ENCODE assay signal across 8 cellular contexts in genomic region chr5:10283927-10284635, GRCh38. TPM values are rescaled to one million over a fixed set of nuclear protein-coding genes. Genes with fewer than 3 reads are reported as not detected.
DNase-seq lines count a peak whose midpoint lies in the region; ATAC-seq and TF ChIP-seq lines count a peak whose summit lies in the region.

No MANE protein-coding gene starts in this region.

- H3K27ac ChIP-seq in mammary epithelial cell (ENCODE audit: insufficient read depth, low read depth, low read length), result no peak overlapping the region

- no peaks in the 10 kb centered on the region for H3K36me3 ChIP-seq in mammary epithelial cell (ENCODE audit: insufficient read depth, low read length)

- no peaks in the 10 kb centered on the region for H3K27me3 ChIP-seq in mammary epithelial cell (ENCODE audit: insufficient read depth, low read length)

- H3K36me3 Mint-ChIP-seq in activated B cell treated with CpG ODN at 0.5 μM for 24 hours (ENCODE audit: low read depth), result no peaks in the 10 kb centered on the region

- peaks cover 2% of the 10 kb centered on the region for H3K27me3 Mint-ChIP-seq in activated B cell treated with CpG ODN at 0.5 μM for 24 hours

- H3K9ac ChIP-seq in mammary epithelial cell (ENCODE audit: insufficient read depth, low read length), result no peak overlapping the region

- H4K20me1 ChIP-seq in mammary epithelial cell (ENCODE audit: insufficient read depth, low read length), result no peaks in the 10 kb centered on the region

- no peaks in the 10 kb centered on the region for H3K9me3 ChIP-seq in mammary epithelial cell (replicated peaks; ENCODE audit: insufficient read depth, low read length)

- intact Hi-C loops in activated B cell treated with CpG ODN at 0.5 μM for 24 hours (cut with micrococcal nuclease) (loop anchor here (1.0 kb wide), 5 partner anchors 69 to 344 kb away; partner anchors contain the start of gene MARCHF6), mammary epithelial cell (cut with micrococcal nuclease) (loop anchor here (1.0 kb wide), 3 partner anchors 69 to 140 kb away; partner anchors contain the start of gene MARCHF6)

- no peaks in the 10 kb centered on the region for H3K79me2 ChIP-seq in mammary epithelial cell (ENCODE audit: insufficient read depth, low read length)

- H3K4me1 ChIP-seq in mammary epithelial cell (ENCODE audit: insufficient read depth, low read length), result peaks cover 6% of the 10 kb centered on the region

- dilution Hi-C loops in mammary epithelial cell (cut with HindIII; ENCODE audit: low sequenced_read_pairs), result no loop called here

- peak; percentile 95 for ATAC-seq in GM19035 (IDR thresholded peaks at IDR 0.05; ENCODE audit: unreplicated experiment)
- ATAC-seq in HG03139 (IDR thresholded peaks at IDR 0.05; ENCODE audit: unreplicated experiment), result peak; percentile 94
- peak; percentile 99 for ATAC-seq in activated B cell treated with CpG ODN at 0.5 μM for 24 hours (ENCODE audit: low read depth)

- no peaks in the 10 kb centered on the region for H3K9me3 Mint-ChIP-seq in activated B cell treated with CpG ODN at 0.5 μM for 24 hours

- peak overlapping the region; percentile 51 for H2AFZ ChIP-seq in mammary epithelial cell (ENCODE audit: low read depth, low read length)

- no peak overlapping the region for H3K4me3 ChIP-seq in mammary epithelial cell (replicated peaks in 1 of 3; ENCODE audit: insufficient read depth in 1 of 3, low read depth in 2 of 3, low read length in 3 of 3)

- H3K4me1 Mint-ChIP-seq in activated B cell treated with CpG ODN at 0.5 μM for 24 hours, result peaks cover 13% of the 10 kb centered on the region

- TF ChIP-seq CTCF in activated B cell treated with CpG ODN at 0.5 μM for 24 hours (IDR thresholded peaks at IDR 0.05) (peak; percentile 92), mammary epithelial cell (conservative IDR thresholded peaks at IDR 0.05 in 1 of 2, IDR thresholded peaks at IDR 0.05 in 1 of 2; ENCODE audit: extremely low read depth in 1 of 2, insufficient read depth in 1 of 2, low read depth in 1 of 2, low read length in 2 of 2) (peak; percentile 85 to 98)

- CTCF ChIA-PET in activated B cell treated with CpG ODN at 0.5 μM for 24 hours (lab: Charles Lee) (interaction anchor here (0.7 to 2.6 kb wide), 20 partner anchors 19 to 1740 kb away, joined by 3 to 40 read pairs (median 4); partner anchors contain the start of genes ATPSCKMT, CCT5 and MARCHF6), mammary epithelial cell (lab: Charles Lee; ENCODE audit: low non-redundant PET) (interaction anchor here (0.5 to 1.4 kb wide), 5 partner anchors 59 to 112 kb away, joined by 3 to 16 read pairs (median 3); no protein-coding TSS in a partner anchor)

- in situ Hi-C loops in mammary epithelial cell (cut with MboI; ENCODE audit: low sequenced_read_pairs in 2 of 2), result loop anchor here in 1 of 2 donors (5.0 kb wide), 1 partner anchor 88 kb away; no protein-coding TSS in a partner anchor

- no peak overlapping the region for H3K4me2 ChIP-seq in mammary epithelial cell (ENCODE audit: insufficient read depth, low read depth, low read length)

- H3K27ac Mint-ChIP-seq in activated B cell treated with CpG ODN at 0.5 μM for 24 hours, result no peak overlapping the region

- H3K4me3 Mint-ChIP-seq in activated B cell treated with CpG ODN at 0.5 μM for 24 hours, result no peak overlapping the region

- POLR2A ChIA-PET in activated B cell treated with CpG ODN at 0.5 μM for 24 hours (lab: Charles Lee), result interaction anchor here (0.6 to 0.9 kb wide), 2 partner anchors 69 to 80 kb away, joined by 3 to 8 read pairs; partner anchors contain the start of gene MARCHF6

- 21% methylated on average over 17 of the region's 17 CpGs for WGBS in mammary epithelial cell (ENCODE audit: low coverage, missing lambda C conversion rate)

- DNase-seq in Ammon's horn (ENCODE audit: low spot score) (peak; percentile 92), NCI-H2196 treated with DMSO at 0.1 percent for 48 hours (lab: John Stamatoyannopoulos, UW; ENCODE audit: unreplicated experiment) (peak; percentile 91), activated B cell treated with CpG ODN at 0.5 μM for 24 hours (peak; percentile 73), mammary epithelial cell (peak; percentile 59), kidney glomerular epithelial cell (lab: John Stamatoyannopoulos, UW) (peak; percentile 50)
- DNase-seq in stimulated activated CD4-positive, alpha-beta T cell treated with anti-CD3 and anti-CD28 coated beads, Interleukin-2, amount 100 ng/mL, for 24 hours, result peak; percentile 86 to 89

- BruUV-seq in mammary epithelial cell (replicated peaks; lab: Mats Ljungman, UMichigan), result no TSS peak

RNA-seq across cellular contexts. Expression of gene CMBL, which starts 23.6 kb away (rescaled TPM):
- total RNA-seq in activated B cell treated with CpG ODN at 0.5 μM for 24 hours (not detected in 2 replicates), mammary epithelial cell (10 to 100 TPM in 1 of 2 donors, 1 to 10 TPM in 1; 2.5 to 17.3 TPM)
- polyA plus RNA-seq in mammary epithelial cell, result 28.8 TPM
- 37.3 TPM for polyA minus RNA-seq in mammary epithelial cell

RNA-seq across cellular contexts. Expression of gene CCT5, which starts 34.0 kb away (rescaled TPM):
- 203 and 213 TPM in 2 replicates for total RNA-seq in activated B cell treated with CpG ODN at 0.5 μM for 24 hours
- total RNA-seq in mammary epithelial cell, result 100 to 1,000 TPM; 270 to 303 TPM
- polyA plus RNA-seq in mammary epithelial cell, result 542 TPM
- 413 TPM for polyA minus RNA-seq in mammary epithelial cell

RNA-seq across cellular contexts. Expression of gene ATPSCKMT, which starts 34.4 kb away (rescaled TPM):
- total RNA-seq in activated B cell treated with CpG ODN at 0.5 μM for 24 hours (16.2 and 19.4 TPM in 2 replicates), mammary epithelial cell (10 to 100 TPM; 15.7 to 19.2 TPM)
- polyA plus RNA-seq in mammary epithelial cell, result 17.7 TPM
- 16.3 TPM for polyA minus RNA-seq in mammary epithelial cell
